Comparison of ENCODE assay signal across 14 cellular contexts in the genomic region with DNA sequence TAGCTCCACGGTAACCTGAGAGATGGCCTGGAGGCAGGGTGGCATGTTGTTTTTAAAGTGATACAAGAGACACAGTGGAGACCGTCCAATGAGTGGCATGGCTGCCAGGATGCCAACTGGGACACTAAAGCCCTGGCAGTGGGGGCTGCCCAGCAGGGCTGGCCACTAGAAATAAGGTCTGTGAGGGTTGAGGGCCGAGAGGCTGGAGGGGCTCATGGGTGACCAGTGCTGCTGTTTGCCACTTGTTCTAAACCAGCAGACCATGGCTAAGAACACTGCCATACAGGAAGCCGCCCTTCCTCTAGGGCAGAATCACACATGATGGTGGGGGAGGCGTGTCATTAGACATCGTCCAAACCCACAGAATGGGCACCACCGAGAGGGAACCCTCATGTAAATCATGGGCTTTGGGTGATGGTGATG.
DNase-seq lines count a peak whose midpoint lies in the region; ATAC-seq, FAIRE-seq and TF ChIP-seq lines count a peak whose summit lies in the region.
"Had no signal": no experiment of that assay in that cellular context is flagged by ENCODE, and none has a peak within 500 bp of the region (broad histone marks: within the 10 kb centered on the region; RNA-seq: fewer than 3 reads in every experiment).

No MANE protein-coding gene starts in this region.

- no peaks in the 10 kb centered on the region for H3K9me3 ChIP-seq in mucosa of descending colon
- no peaks in the 10 kb centered on the region for H3K9me3 ChIP-seq in CD4-positive, alpha-beta T cell (ENCODE audit: control insufficient read depth, low read length)

- H3K36me3 ChIP-seq in mucosa of descending colon (ENCODE audit: low read depth) = no peaks in the 10 kb centered on the region

- ATAC-seq in GM21529 (IDR thresholded peaks at IDR 0.05; ENCODE audit: unreplicated experiment) = peak; percentile 58
- peak; percentile 49 for ATAC-seq in HG03460 (IDR thresholded peaks at IDR 0.05; ENCODE audit: unreplicated experiment)
- ATAC-seq in mucosa of descending colon = peak; percentile 29
- no peak for ATAC-seq in activated CD4-positive, CD25-positive, alpha-beta regulatory T cell treated with anti-CD3 and anti-CD28 coated beads, Interleukin-2, amount 50 U/mL, for 24 hours
- ATAC-seq in CD4-positive, alpha-beta T cell (ENCODE audit: poor library complexity) = no peak

- H3K4me1 Mint-ChIP-seq in activated naive CD8-positive, alpha-beta T cell treated with anti-CD3 and anti-CD28 coated beads for 36 hours = peaks cover 9% of the 10 kb centered on the region
- no peaks in the 10 kb centered on the region for H3K4me1 Mint-ChIP-seq in CD4-positive, alpha-beta T cell (ENCODE audit: low read depth)

- CTCF ChIA-PET in CD4-positive, alpha-beta T cell (lab: Charles Lee) = no interaction called here

- H3K36me3 Mint-ChIP-seq in activated naive CD8-positive, alpha-beta T cell treated with anti-CD3 and anti-CD28 coated beads for 36 hours = peaks cover 4% of the 10 kb centered on the region
- H3K36me3 Mint-ChIP-seq in CD4-positive, alpha-beta T cell (ENCODE audit: low read depth) = no peaks in the 10 kb centered on the region

- H3K4me3 ChIP-seq in mucosa of descending colon = no peak overlapping the region
- H3K4me3 ChIP-seq: SK-N-MC had no signal

- H3K27ac Mint-ChIP-seq in activated naive CD8-positive, alpha-beta T cell treated with anti-CD3 and anti-CD28 coated beads for 36 hours = no peak overlapping the region
- H3K27ac Mint-ChIP-seq in CD4-positive, alpha-beta T cell = no peak overlapping the region
- H3K27ac Mint-ChIP-seq: activated CD4-positive, alpha-beta T cell treated with anti-CD3 and anti-CD28 coated beads, Interleukin-2, amount 10 ng/mL, durations not matched to agents 7 days and 5 days had no signal

- H3K4me3 Mint-ChIP-seq in activated naive CD8-positive, alpha-beta T cell treated with anti-CD3 and anti-CD28 coated beads for 36 hours = no peak overlapping the region
- no peak overlapping the region for H3K4me3 Mint-ChIP-seq in CD4-positive, alpha-beta T cell
- H3K4me3 Mint-ChIP-seq: activated CD4-positive, alpha-beta T cell treated with anti-CD3 and anti-CD28 coated beads, Interleukin-2, amount 10 ng/mL, durations not matched to agents 7 days and 5 days had no signal

- no peak overlapping the region for H3K27ac ChIP-seq in CD4-positive, alpha-beta T cell (ENCODE audit: low read depth, low read length)
- H3K27ac ChIP-seq: SK-N-MC had no signal

- FAIRE-seq in GM18507 (lab: Jason Lieb, UNC) = peak; percentile 91

- intact Hi-C loops in mucosa of descending colon (cut with DNase I, micrococcal nuclease) = no loop called here
- intact Hi-C loops in CD4-positive, alpha-beta T cell (cut with DNase I, micrococcal nuclease) = no loop called here

- H3K27me3 ChIP-seq in CD4-positive, alpha-beta T cell (ENCODE audit: control insufficient read depth, insufficient read depth, low read length) = no peaks in the 10 kb centered on the region

- H3K27me3 Mint-ChIP-seq in activated naive CD8-positive, alpha-beta T cell treated with anti-CD3 and anti-CD28 coated beads for 36 hours = no peaks in the 10 kb centered on the region
- H3K27me3 Mint-ChIP-seq in CD4-positive, alpha-beta T cell = no peaks in the 10 kb centered on the region
- H3K27me3 Mint-ChIP-seq: activated CD4-positive, alpha-beta T cell treated with anti-CD3 and anti-CD28 coated beads, Interleukin-2, amount 10 ng/mL, durations not matched to agents 7 days and 5 days had no signal

- no peak for TF ChIP-seq CTCF in mucosa of descending colon (IDR thresholded peaks at IDR 0.05)
- TF ChIP-seq CTCF in CD4-positive, alpha-beta T cell (IDR thresholded peaks at IDR 0.05) = no peak

- peaks cover 10% of the 10 kb centered on the region for H3K9me3 Mint-ChIP-seq in activated naive CD8-positive, alpha-beta T cell treated with anti-CD3 and anti-CD28 coated beads for 36 hours
- no peaks in the 10 kb centered on the region for H3K9me3 Mint-ChIP-seq in CD4-positive, alpha-beta T cell

- POLR2A ChIA-PET in CD4-positive, alpha-beta T cell (lab: Charles Lee) = interaction anchor here (1.2 kb wide), 1 partner anchor 9 kb away, joined by 4 read pairs; no protein-coding TSS in a partner anchor

- H3K4me1 ChIP-seq in mucosa of descending colon (ENCODE audit: low read depth) = no peaks in the 10 kb centered on the region

- DNase-seq in GM18507 (ENCODE audit: extremely low spot score, insufficient read length, low read depth) (no peak), mucosa of descending colon (no peak), hepatic stellate cell (ENCODE audit: low spot score) (no peak)
- DNase-seq in activated naive CD8-positive, alpha-beta T cell treated with anti-CD3 and anti-CD28 coated beads for 36 hours = no peak
- no peak for DNase-seq in CD4-positive, alpha-beta T cell
- DNase-seq: activated CD4-positive, alpha-beta T cell treated with anti-CD3 and anti-CD28 coated beads, Interleukin-2, amount 10 ng/mL, durations not matched to agents 7 days and 5 days; activated gamma-delta T cell treated with Interleukin-2 at 50 U/mL for 16 hours; GF-D8; NCI-H1105 treated with DMSO at 0.1 percent for 48 hours; stimulated activated CD4-positive, alpha-beta T cell treated with anti-CD3 and anti-CD28 coated beads, Interleukin-4, amount 100 ng/mL, for 1 hour had no signal

Comparison
In these comparisons a context has a peak if more than half of its experiments do, and no peak if none do; other contexts are left out.
1. ATAC-seq: peak in GM21529 (single experiment), HG03460 (single experiment) and mucosa of descending colon (single experiment); none in activated CD4-positive, CD25-positive, alpha-beta regulatory T cell treated with anti-CD3 and anti-CD28 coated beads, Interleukin-2, amount 50 U/mL, for 24 hours (0 of 2) and CD4-positive, alpha-beta T cell (single experiment).